8 cellular contexts compared by ENCODE assay signal in genomic region chr16:10828851-10829331, GRCh38. TPM values are rescaled to one million over a fixed set of nuclear protein-coding genes. Genes with fewer than 3 reads are reported as not detected.
A peak's percentile ranks its signal among the peaks of the same experiment; 100 is the strongest.
DNase-seq lines count a peak whose midpoint lies in the region; ATAC-seq, FAIRE-seq and TF ChIP-seq lines count a peak whose summit lies in the region.

No MANE protein-coding gene starts in this region.

- no peaks in the 10 kb centered on the region for H3K27me3 ChIP-seq in Caco-2 (replicated peaks; ENCODE audit: control insufficient read depth, insufficient read depth, low read length)

- no peak for TF ChIP-seq POLR2A in GM12891 (IDR thresholded peaks at IDR 0.05; ENCODE audit: low read depth, low read length)

- no peaks in the 10 kb centered on the region for H3K9me3 Mint-ChIP-seq in Caco-2 (ENCODE audit: unreplicated experiment)

- no TSS peak for BruUV-seq in Caco-2 (replicated peaks; lab: Mats Ljungman, UMichigan)

- H3K36me3 ChIP-seq in Caco-2 (ENCODE audit: control insufficient read depth, insufficient read depth, low read length) = no peaks in the 10 kb centered on the region

- H3K36me3 Mint-ChIP-seq in Caco-2 (ENCODE audit: insufficient read depth, unreplicated experiment) = no peaks in the 10 kb centered on the region

- H3K4me1 ChIP-seq in Caco-2 = no peaks in the 10 kb centered on the region

- TF ChIP-seq CTCF in VCaP (conservative IDR thresholded peaks at IDR 0.05) = no peak
- TF ChIP-seq CTCF in Caco-2 (IDR thresholded peaks at IDR 0.05; ENCODE audit: insufficient read depth in 1 of 2, low read depth in 1 of 2, low read length in 1 of 2, severe bottlenecking in 1 of 2, unreplicated experiment in 1 of 2) = no peak

- no peak for FAIRE-seq in GM12891 (lab: Jason Lieb, UNC)

- H3K4me1 Mint-ChIP-seq in Caco-2 (ENCODE audit: low read depth, unreplicated experiment) = no peaks in the 10 kb centered on the region

- intact Hi-C loops in Right ventricle myocardium inferior (cut with DNase I) = loop anchor here (1.0 to 10.0 kb wide), 6 partner anchors 42 to 1454 kb away; no protein-coding TSS in a partner anchor
- intact Hi-C loops in posterior vena cava (cut with DNase I) = loop anchor here in 1 of 2 donors (10.0 kb wide), 1 partner anchor 84 kb away; the partner anchor contains the start of gene NUBP1
- intact Hi-C loops in Caco-2 (cut with micrococcal nuclease; ENCODE audit: unreplicated experiment) = no loop called here

- ATAC-seq in Right ventricle myocardium inferior (peak; percentile 84), GM19351 (IDR thresholded peaks at IDR 0.05; ENCODE audit: unreplicated experiment) (no peak), GM19463 (IDR thresholded peaks at IDR 0.05; ENCODE audit: unreplicated experiment) (no peak)

- H3K27me3 Mint-ChIP-seq in Caco-2 (ENCODE audit: insufficient read depth, unreplicated experiment) = no peaks in the 10 kb centered on the region

- DNase-seq in GM12891 (ENCODE audit: insufficient read length, low spot score) (no peak), Right ventricle myocardium inferior (ENCODE audit: missing footprints) (peak; percentile 96), posterior vena cava (ENCODE audit: low spot score) (peak; percentile 98), Caco-2 (no peak), NCI-H748 treated with DMSO at 0.1 percent for 48 hours (lab: John Stamatoyannopoulos, UW) (no peak)

- no peak overlapping the region for H3K4me3 Mint-ChIP-seq in Caco-2 (ENCODE audit: unreplicated experiment)

- CTCF ChIA-PET in Caco-2 (lab: Charles Lee) = no interaction called here

- no peak overlapping the region for H3K4me3 ChIP-seq in Caco-2 (ENCODE audit: low read depth, low read length)

- POLR2A ChIA-PET in Caco-2 (lab: Charles Lee) = no interaction called here

- peak overlapping the region; percentile 70 for H3K27ac ChIP-seq in VCaP

- H3K27ac Mint-ChIP-seq in Caco-2 (ENCODE audit: unreplicated experiment) = no peak overlapping the region

- no peaks in the 10 kb centered on the region for H3K9me3 ChIP-seq in Caco-2

TF ChIP-seq in GM12891, 5 proteins besides CTCF, POLR2A, EP300 and RAD21:
- TF ChIP-seq POU2F2 (IDR thresholded peaks at IDR 0.05; ENCODE audit: low read depth, low read length) (no peak), SPI1 (IDR thresholded peaks at IDR 0.05; ENCODE audit: low read depth, low read length) (peak; percentile 67), POLR2AphosphoS5 (IDR thresholded peaks at IDR 0.05; ENCODE audit: low read depth, low read length) (no peak), PAX5 (IDR thresholded peaks at IDR 0.05; ENCODE audit: insufficient read depth, low read length, severe bottlenecking) (no peak)
TF ChIP-seq in GM12891: peak in this region for 1.

RNA-seq across cellular contexts. Expression of gene TVP23A, which starts 10.3 kb away (rescaled TPM):
- 3.5 TPM for polyA plus RNA-seq in GM12891 (2012; ENCODE audit: low read depth, missing spikeins)
- 0.41 TPM for total RNA-seq in Right ventricle myocardium inferior
- 1 to 10 TPM; 2.1 to 3.7 TPM for total RNA-seq in posterior vena cava
- not detected in 2 replicates for total RNA-seq in Caco-2 (2022)

RNA-seq across cellular contexts. Expression of gene CIITA, which starts 48.1 kb away (rescaled TPM):
- 63.6 TPM for polyA plus RNA-seq in GM12891 (2012; ENCODE audit: low read depth, missing spikeins)
- total RNA-seq in Right ventricle myocardium inferior (11.0 TPM), posterior vena cava (10 to 100 TPM; 10.0 to 11.9 TPM), Caco-2 (2022) (0.27 and 0.37 TPM in 2 replicates)

Comparison
In these comparisons a context has a peak if more than half of its experiments do, and no peak if none do; other contexts are left out.
1. DNase-seq: peak in Right ventricle myocardium inferior (single experiment) and posterior vena cava (single experiment); none in GM12891 (single experiment), Caco-2 (0 of 2) and NCI-H748 treated with DMSO at 0.1 percent for 48 hours (single experiment).